ENCODE assay signal across 8 cellular contexts in the genomic region with DNA sequence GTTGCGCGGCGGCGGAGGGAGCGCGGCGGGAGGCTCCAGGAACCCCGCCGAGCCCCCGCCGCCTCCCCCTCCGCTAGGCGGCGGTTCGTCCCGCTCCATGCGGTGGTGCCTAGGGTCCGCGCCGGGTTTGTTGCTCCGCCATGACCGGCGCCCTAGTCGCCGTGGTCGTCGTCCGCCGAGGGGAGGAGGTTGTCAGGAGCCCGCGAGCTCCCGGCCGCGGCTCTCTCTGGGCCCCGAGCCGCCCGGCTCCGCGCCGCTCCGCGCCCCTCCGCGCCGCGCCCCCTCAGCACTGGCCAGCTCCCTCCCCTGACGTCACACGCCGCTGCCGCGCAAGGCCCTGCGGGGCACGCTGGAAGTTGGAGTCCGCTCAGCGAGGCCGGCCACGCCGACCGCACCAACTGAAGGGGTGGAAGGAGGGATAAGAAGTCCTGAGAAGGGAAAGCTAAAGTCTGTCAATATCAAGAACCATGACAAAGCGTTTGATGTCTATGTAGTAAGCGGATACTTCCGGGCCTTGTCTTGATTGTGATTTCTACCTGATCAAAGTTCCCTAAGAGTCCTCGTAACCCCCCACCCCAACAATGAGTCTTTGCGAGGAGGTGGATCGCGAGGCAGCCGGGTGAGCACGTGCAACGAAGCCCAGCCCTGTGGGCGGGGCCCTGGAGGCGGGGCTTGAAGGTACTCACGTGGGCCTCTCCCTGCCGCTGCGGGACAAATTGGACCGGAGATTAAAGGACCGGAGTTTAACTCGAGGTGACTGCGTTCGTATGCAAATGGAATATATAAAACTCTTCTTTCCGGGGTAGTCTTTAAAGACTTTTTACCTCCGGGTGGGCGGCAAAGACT. TPM values are rescaled to one million over a fixed set of nuclear protein-coding genes. Genes with fewer than 3 reads are reported as not detected.
DNase-seq lines count a peak whose midpoint lies in the region; ATAC-seq, FAIRE-seq and TF ChIP-seq lines count a peak whose summit lies in the region.

A gene (minus strand): TSS at position 291 of the 846 bp plus-strand sequence.

- POLR2A ChIA-PET in activated CD4-positive, alpha-beta T cell treated with anti-CD3 and anti-CD28 coated beads, Interleukin-2, amount 10 ng/mL, durations not matched to agents 7 days and 5 days (lab: Charles Lee): no interaction called here
- POLR2A ChIA-PET in HepG2 (lab: Yijun Ruan, JAX): interaction anchor here (0.6 to 5.4 kb wide), 11 partner anchors 37 to 304 kb away, joined by 3 to 39 read pairs (median 4); a partner anchor contains a TSS

- peak within 1 kb of the TSS; percentile 90 for H3K4me2 ChIP-seq in HepG2 (ENCODE audit: low read depth, low read length)

- no TSS peak for BruUV-seq in HepG2 (replicated peaks; lab: Mats Ljungman, UMichigan)

- TF ChIP-seq CTCF in CD14-positive monocyte (IDR thresholded peaks at IDR 0.05) (no peak), HepG2 (CRISPR knock-in tag; IDR thresholded peaks at IDR 0.05) (no peak; the same call in 1 of the 2 replicates)

- H3K27ac Mint-ChIP-seq in CD14-positive monocyte: peak within 1 kb of the TSS; percentile 92 to 98 (median 97)
- peak within 1 kb of the TSS; percentile 91 for H3K27ac Mint-ChIP-seq in activated CD4-positive, alpha-beta T cell treated with anti-CD3 and anti-CD28 coated beads, Interleukin-2, amount 10 ng/mL, durations not matched to agents 7 days and 5 days
- peak within 1 kb of the TSS; percentile 97 for H3K27ac Mint-ChIP-seq in dendritic cell treated with granulocyte-macrophage colony-stimulating factor and Interleukin-4, amounts not matched to agents 40 ng/mL and 50 ng/mL, for 4 days

- FAIRE-seq in HepG2 (lab: Jason Lieb, UNC): peak; percentile 92

- no peak; the same call in 1 of the 2 replicates for TF ChIP-seq RAD21 in HepG2 (CRISPR knock-in tag; IDR thresholded peaks at IDR 0.05)

- peak within 1 kb of the TSS; percentile 80 for H3K9ac ChIP-seq in HepG2 (ENCODE audit: insufficient read depth, low read depth, low read length)

- H3K27me3 Mint-ChIP-seq in CD14-positive monocyte (ENCODE audit: low read depth in 3 of 3): peaks cover 17 to 31% (median 24%) of the 10 kb centered on the region in 3 donors
- peaks cover 66% of the 10 kb centered on the region for H3K27me3 Mint-ChIP-seq in activated CD4-positive, alpha-beta T cell treated with anti-CD3 and anti-CD28 coated beads, Interleukin-2, amount 10 ng/mL, durations not matched to agents 7 days and 5 days
- peaks cover 30% of the 10 kb centered on the region for H3K27me3 Mint-ChIP-seq in dendritic cell treated with granulocyte-macrophage colony-stimulating factor and Interleukin-4, amounts not matched to agents 40 ng/mL and 50 ng/mL, for 4 days

- peak within 1 kb of the TSS; percentile 65 for H2AFZ ChIP-seq in HepG2 (ENCODE audit: low read length)

- H3K9me3 ChIP-seq in HepG2 (ENCODE audit: low read length): no peaks in the 10 kb centered on the region

- peak within 1 kb of the TSS; percentile 96 to 99 for H3K4me3 Mint-ChIP-seq in CD14-positive monocyte
- peak within 1 kb of the TSS; percentile 78 for H3K4me3 Mint-ChIP-seq in activated CD4-positive, alpha-beta T cell treated with anti-CD3 and anti-CD28 coated beads, Interleukin-2, amount 10 ng/mL, durations not matched to agents 7 days and 5 days
- peak within 1 kb of the TSS; percentile 92 for H3K4me3 Mint-ChIP-seq in dendritic cell treated with granulocyte-macrophage colony-stimulating factor and Interleukin-4, amounts not matched to agents 40 ng/mL and 50 ng/mL, for 4 days

- H3K79me2 ChIP-seq in HepG2 (ENCODE audit: insufficient read depth, low read length): peaks cover 42% of the 10 kb centered on the region

- H3K9me3 Mint-ChIP-seq in CD14-positive monocyte: peaks cover 0 to 3% (median 0%) of the 10 kb centered on the region in 7 donors
- H3K9me3 Mint-ChIP-seq in activated CD4-positive, alpha-beta T cell treated with anti-CD3 and anti-CD28 coated beads, Interleukin-2, amount 10 ng/mL, durations not matched to agents 7 days and 5 days: no peaks in the 10 kb centered on the region
- no peaks in the 10 kb centered on the region for H3K9me3 Mint-ChIP-seq in dendritic cell treated with granulocyte-macrophage colony-stimulating factor and Interleukin-4, amounts not matched to agents 40 ng/mL and 50 ng/mL, for 4 days

- peak; percentile 65 to 69 for TF ChIP-seq POLR2A in HepG2 (IDR thresholded peaks at IDR 0.05; ENCODE audit: insufficient read depth in 1 of 2, low read depth in 2 of 2, low read length in 2 of 2)

- ATAC-seq in GM19324 (IDR thresholded peaks at IDR 0.05; ENCODE audit: low FRiP score, unreplicated experiment) (peak; percentile 92), HG03460 (IDR thresholded peaks at IDR 0.05; ENCODE audit: unreplicated experiment) (peak; percentile 85), HepG2 (peak; percentile 89)

- H3K4me1 Mint-ChIP-seq in CD14-positive monocyte: peaks cover 70% of the 10 kb centered on the region
- H3K4me1 Mint-ChIP-seq in activated CD4-positive, alpha-beta T cell treated with anti-CD3 and anti-CD28 coated beads, Interleukin-2, amount 10 ng/mL, durations not matched to agents 7 days and 5 days: peaks cover 44% of the 10 kb centered on the region
- H3K4me1 Mint-ChIP-seq in dendritic cell treated with granulocyte-macrophage colony-stimulating factor and Interleukin-4, amounts not matched to agents 40 ng/mL and 50 ng/mL, for 4 days (ENCODE audit: low read depth): peaks cover 55% of the 10 kb centered on the region

- peaks cover 0 to 11% of the 10 kb centered on the region in 2 experiments; a peak in 3 of 5 replicates for H3K27me3 ChIP-seq in HepG2 (ENCODE audit: control insufficient read depth in 1 of 2, insufficient read depth in 2 of 2, low read length in 2 of 2)

- H3K4me1 ChIP-seq in HepG2 (ENCODE audit: insufficient read depth, low read length): peaks cover 52% of the 10 kb centered on the region

- DNase-seq in CD14-positive monocyte (ENCODE audit: low spot score) (peak; percentile 94), NCI-H526 treated with DMSO at 0.1 percent for 48 hours (lab: John Stamatoyannopoulos, UW) (peak; percentile 94), HepG2 (ENCODE audit: low spot score) (peak; percentile 92)
- peak; percentile 95 for DNase-seq in activated CD4-positive, alpha-beta T cell treated with anti-CD3 and anti-CD28 coated beads, Interleukin-2, amount 10 ng/mL, durations not matched to agents 7 days and 5 days
- DNase-seq in stimulated activated CD4-positive, alpha-beta T cell treated with anti-CD3 and anti-CD28 coated beads, Interleukin-2, amount 100 ng/mL, for 48 hours: peak; percentile 89 to 93

- in situ Hi-C loops in HepG2 (cut with HindIII; ENCODE audit: extremely low pct_ligation_motif_present, low pct_unique_long_range_greater_than_20kb): loop anchor here (5.0 to 10.0 kb wide), 2 partner anchors 81 to 604 kb away; a partner anchor contains a TSS

- TF ChIP-seq EP300 in HepG2 (IDR thresholded peaks at IDR 0.05; ENCODE audit: low read depth in 2 of 2, low read length in 2 of 2) (peak in 1 of 2 experiments; percentile 11; a peak in 1 of 4 replicates), HepG2 (CRISPR knock-in tag; IDR thresholded peaks at IDR 0.05; ENCODE audit: borderline replicate concordance) (no peak)

- H3K36me3 Mint-ChIP-seq in CD14-positive monocyte: peaks cover 0 to 7% of the 10 kb centered on the region in 2 donors
- no peaks in the 10 kb centered on the region for H3K36me3 Mint-ChIP-seq in activated CD4-positive, alpha-beta T cell treated with anti-CD3 and anti-CD28 coated beads, Interleukin-2, amount 10 ng/mL, durations not matched to agents 7 days and 5 days (ENCODE audit: low read depth)
- peaks cover 13% of the 10 kb centered on the region for H3K36me3 Mint-ChIP-seq in dendritic cell treated with granulocyte-macrophage colony-stimulating factor and Interleukin-4, amounts not matched to agents 40 ng/mL and 50 ng/mL, for 4 days (ENCODE audit: low read depth)

- intact Hi-C loops in CD14-positive monocyte (cut with micrococcal nuclease): loop anchor here (5.0 to 10.0 kb wide), 4 partner anchors 171 to 374 kb away; a partner anchor contains a TSS
- intact Hi-C loops in dendritic cell treated with granulocyte-macrophage colony-stimulating factor and Interleukin-4, amounts not matched to agents 40 ng/mL and 50 ng/mL, for 4 days (cut with micrococcal nuclease): loop anchor here (2.0 kb wide), 1 partner anchor 372 kb away; a partner anchor contains a TSS
- intact Hi-C loops in HepG2 (cut with micrococcal nuclease; ENCODE audit: unreplicated experiment): loop anchor here (10.0 kb wide), 2 partner anchors 374 to 604 kb away; a partner anchor contains a TSS

- CTCF ChIA-PET in activated CD4-positive, alpha-beta T cell treated with anti-CD3 and anti-CD28 coated beads, Interleukin-2, amount 10 ng/mL, durations not matched to agents 7 days and 5 days (lab: Charles Lee): interaction anchor here (0.5 to 10.2 kb wide), 15 partner anchors 8 to 1607 kb away, joined by 3 to 173 read pairs (median 4); a partner anchor contains a TSS
- CTCF ChIA-PET in HepG2 (lab: Yijun Ruan, JAX; ENCODE audit: low intra/inter-chr PET ratio, low total read pairs): interaction anchor here (0.6 to 5.0 kb wide), 6 partner anchors 59 to 372 kb away, joined by 3 to 167 read pairs (median 6); a partner anchor contains a TSS

- H3K36me3 ChIP-seq in HepG2 (replicated peaks in 1 of 2; ENCODE audit: control insufficient read depth in 1 of 2, insufficient read depth in 2 of 2, low read length in 2 of 2): no peaks in the 10 kb centered on the region

- peak within 1 kb of the TSS; percentile 81 for H3K27ac ChIP-seq in HepG2 (ENCODE audit: extremely low read length, insufficient read depth, low read length)

- H3K4me3 ChIP-seq in HepG2 (replicated peaks in 1 of 3; ENCODE audit: insufficient read depth in 1 of 3, low read depth in 2 of 3, low read length in 3 of 3): peak within 1 kb of the TSS; percentile 93 to 96 (median 95)

- under 1% methylated on average over 27 of the region's 82 CpGs for WGBS in HepG2 (ENCODE audit: low lambda C conversion rate)

- peaks cover 21% of the 10 kb centered on the region; the same call in 1 of the 2 replicates for H4K20me1 ChIP-seq in HepG2 (ENCODE audit: insufficient read depth, low read length)

RNA-seq across cellular contexts. Expression of the gene that starts here (rescaled TPM):
- polyA plus RNA-seq in CD14-positive monocyte (under 1 TPM; 0.15 to 0.28 TPM), HepG2 (2011; rRNA removed) (19.7 and 28.1 TPM in 2 replicates)
- total RNA-seq in activated CD4-positive, alpha-beta T cell treated with anti-CD3 and anti-CD28 coated beads, Interleukin-2, amount 10 ng/mL, durations not matched to agents 7 days and 5 days: under 1 TPM; 0.10 to 0.19 TPM
- total RNA-seq in HepG2 (2016; rRNA removed; fragmentation: Illumina TruSeq; extraction: Trizol): 31.5 and 50.9 TPM in 2 replicates
- 10.7 and 12.1 TPM in 2 replicates for total RNA-seq in HepG2 (2016; cell fraction: cytosol; rRNA removed; fragmentation: Illumina TruSeq; extraction: Trizol; ENCODE audit: low read depth)
- 28.3 and 52.2 TPM in 2 replicates for total RNA-seq in HepG2 (2016; cell fraction: insoluble cytoplasmic fraction; rRNA removed; fragmentation: Illumina TruSeq; extraction: Trizol)
- total RNA-seq in HepG2 (2016; cell fraction: membrane; rRNA removed; fragmentation: Illumina TruSeq; extraction: Trizol): 36.7 and 36.8 TPM in 2 replicates
- total RNA-seq in HepG2 (2016; cell fraction: nucleus; rRNA removed; fragmentation: Illumina TruSeq; extraction: Trizol): 24.3 and 28.3 TPM in 2 replicates
- polyA plus RNA-seq in HepG2 (2011; cell fraction: cytosol; rRNA removed): 15.0 and 17.4 TPM in 2 replicates
- polyA plus RNA-seq in HepG2 (2011; cell fraction: nucleus; rRNA removed): 18.1 and 19.3 TPM in 2 replicates
- 12.1 and 12.8 TPM in 2 replicates for polyA plus RNA-seq in HepG2 (2012)
- 4.2 and 4.9 TPM in 2 replicates for polyA plus RNA-seq in HepG2 (2016; cell fraction: cytosol; fragmentation: Illumina TruSeq; extraction: Trizol; ENCODE audit: low read depth)
- polyA plus RNA-seq in HepG2 (2016; cell fraction: insoluble cytoplasmic fraction; fragmentation: Illumina TruSeq; extraction: Trizol; ENCODE audit: low read depth): 20.4 and 24.5 TPM in 2 replicates
- 8.8 and 10.3 TPM in 2 replicates for polyA plus RNA-seq in HepG2 (2016; cell fraction: membrane; fragmentation: Illumina TruSeq; extraction: Trizol; ENCODE audit: low read depth)
- polyA plus RNA-seq in HepG2 (2016; cell fraction: nucleus; fragmentation: Illumina TruSeq; extraction: Trizol; ENCODE audit: insufficient read depth, low read depth): 21.9 and 25.3 TPM in 2 replicates
- 13.7 and 123 TPM in 2 replicates for polyA minus RNA-seq in HepG2 (2011; rRNA and poly(A)+ RNA removed; ENCODE audit: low replicate concordance)
- 35.0 and 40.7 TPM in 2 replicates for polyA minus RNA-seq in HepG2 (2011; cell fraction: cytosol; rRNA and poly(A)+ RNA removed)
- 26.1 and 27.2 TPM in 2 replicates for polyA minus RNA-seq in HepG2 (2011; cell fraction: nucleus; rRNA and poly(A)+ RNA removed)

Comparison
In these comparisons a context has a peak if more than half of its experiments do, and no peak if none do; other contexts are left out.
1. Peak in every context shown above with its lines: DNase-seq, ATAC-seq, H3K4me3 ChIP-seq and H3K27ac ChIP-seq.
2. RNA of the gene that starts here (total RNA-seq): 10.7 to 52.2 TPM in HepG2; 0.10 to 0.19 TPM in activated CD4-positive, alpha-beta T cell treated with anti-CD3 and anti-CD28 coated beads, Interleukin-2, amount 10 ng/mL, durations not matched to agents 7 days and 5 days; every median in the first group is over 4 times any median in the second.
3. RNA of the gene that starts here (polyA plus RNA-seq): 4.2 to 28.1 TPM in HepG2; 0.15 to 0.28 TPM in CD14-positive monocyte; every median in the first group is over 4 times any median in the second.
4. Peak in DNase-seq in CD14-positive monocyte; RNA of the gene not detected or under 1 TPM.
5. Peak in DNase-seq in activated CD4-positive, alpha-beta T cell treated with anti-CD3 and anti-CD28 coated beads, Interleukin-2, amount 10 ng/mL, durations not matched to agents 7 days and 5 days; RNA of the gene not detected or under 1 TPM.